In the genomic region with DNA sequence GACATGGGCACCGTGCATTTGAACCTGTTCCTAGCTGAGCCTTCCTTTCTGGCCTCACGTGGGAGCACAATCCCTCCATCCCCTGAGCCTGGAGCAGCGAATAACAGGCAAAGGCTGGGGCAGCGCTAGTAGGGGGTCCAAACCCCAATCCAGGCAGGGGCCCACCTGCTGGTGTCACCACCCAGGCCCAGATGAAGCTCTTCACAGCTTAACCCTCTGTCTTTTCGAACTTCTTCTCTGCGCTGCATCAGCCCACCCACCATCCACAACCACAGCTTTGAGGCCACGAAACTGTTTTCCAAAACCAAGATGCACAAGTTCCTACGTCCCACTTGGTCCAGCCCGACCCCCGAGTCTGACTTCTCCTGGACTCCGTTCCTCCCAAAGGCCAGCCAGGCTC, we compare ENCODE assay signal across 19 cellular contexts. TPM values are rescaled to one million over a fixed set of nuclear protein-coding genes. Genes with fewer than 3 reads are reported as not detected.
A peak's percentile ranks its signal among the peaks of the same experiment; 100 is the strongest.
DNase-seq lines count a peak whose midpoint lies in the region; ATAC-seq and TF ChIP-seq lines count a peak whose summit lies in the region.
"Had no signal": no experiment of that assay in that cellular context is flagged by ENCODE, and none has a peak within 500 bp of the region (broad histone marks: within the 10 kb centered on the region; RNA-seq: fewer than 3 reads in every experiment).

No MANE protein-coding gene starts in this region.

- H3K9me3 ChIP-seq in heart left ventricle, result no peaks in the 10 kb centered on the region
- H3K9me3 ChIP-seq: A549, Caco-2 had no signal

- ATAC-seq in left cardiac atrium, result no peak
- ATAC-seq in heart left ventricle, result no peak
- no peak for ATAC-seq in GM21360 (IDR thresholded peaks at IDR 0.05; ENCODE audit: unreplicated experiment)
- ATAC-seq: A549 had no signal

- H3K36me3 ChIP-seq in heart left ventricle, result no peaks in the 10 kb centered on the region

- H3K4me1 ChIP-seq in heart left ventricle, result peaks cover 0 to 9% (median 0%) of the 10 kb centered on the region in 12 donors
- H3K4me1 ChIP-seq: A549, Caco-2 had no signal

- DNase-seq in activated CD8-positive, alpha-beta memory T cell treated with anti-CD3 and anti-CD28 coated beads, Interleukin-2, amount 50 U/mL, for 4 hours, result peak; percentile 9
- DNase-seq in activated CD8-positive, alpha-beta memory T cell treated with anti-CD3 and anti-CD28 coated beads, Interleukin-2, amount 50 U/mL, for 48 hours, result no peak
- DNase-seq in left cardiac atrium (peak; percentile 7), heart left ventricle (no peak), posterior vena cava (ENCODE audit: low spot score) (peak; percentile 56), cortex of kidney (lab: John Stamatoyannopoulos, UW) (no peak), NCI-H1436 (lab: John Stamatoyannopoulos, UW) (no peak)
- DNase-seq: AML-193; CD4-positive, alpha-beta T cell; GDM1; GOT3; H7 had no signal

- no peak for TF ChIP-seq CTCF in heart left ventricle (IDR thresholded peaks at IDR 0.05)

- no peak overlapping the region for H3K27ac ChIP-seq in heart left ventricle
- H3K27ac ChIP-seq: 22Rv1, A549, C4-2B had no signal

- intact Hi-C loops in left cardiac atrium (cut with DNase I) (loop anchor here in 1 of 2 donors (5.0 kb wide), 1 partner anchor 231 kb away; no protein-coding TSS in a partner anchor), heart left ventricle (cut with DNase I) (no loop called here), posterior vena cava (cut with DNase I) (no loop called here)

- WGBS in heart left ventricle, 4 donors, result 78 to 81% (median 79%) methylated on average over 11 of the region's 11 CpGs

- H3K4me3 ChIP-seq in heart left ventricle, result no peak overlapping the region
- H3K4me3 ChIP-seq: A549 had no signal

- H3K27me3 ChIP-seq in heart left ventricle, result peaks cover 0 to under 1% (median 0%) of the 10 kb centered on the region in 9 donors

- TF ChIP-seq POLR2A in heart left ventricle (IDR thresholded peaks at IDR 0.05), result no peak

RNA-seq across cellular contexts. Expression of gene KCNC1, which starts 11.5 kb away (rescaled TPM):
- not detected for total RNA-seq in left cardiac atrium
- under 1 TPM in 3 of 9 donors, not detected in 6; 0.02 to 0.25 (median 0.05) TPM for total RNA-seq in heart left ventricle
- not detected for polyA plus RNA-seq in heart left ventricle
- not detected for total RNA-seq in posterior vena cava
- total RNA-seq: CD4-positive, alpha-beta T cell; H7; HT-29 had no signal
- polyA plus RNA-seq: BJ had no signal

RNA-seq across cellular contexts. Expression of gene MYOD1, which starts 26.7 kb away (rescaled TPM):
- total RNA-seq in left cardiac atrium (not detected), heart left ventricle (not detected), posterior vena cava (not detected)
- not detected for polyA plus RNA-seq in heart left ventricle
- total RNA-seq: Caco-2; CD4-positive, alpha-beta T cell; H7; HT-29 had no signal
- polyA plus RNA-seq: A549, BJ had no signal

Comparison
In these comparisons a context has a peak if more than half of its experiments do, and no peak if none do; other contexts are left out.
1. DNase-seq: peak in activated CD8-positive, alpha-beta memory T cell treated with anti-CD3 and anti-CD28 coated beads, Interleukin-2, amount 50 U/mL, for 4 hours (single experiment), left cardiac atrium (single experiment) and posterior vena cava (single experiment); none in activated CD8-positive, alpha-beta memory T cell treated with anti-CD3 and anti-CD28 coated beads, Interleukin-2, amount 50 U/mL, for 48 hours (single experiment), heart left ventricle (0 of 5), cortex of kidney (single experiment) and NCI-H1436 (single experiment).